Comparison of ENCODE assay signal across 1 cellular context in genomic region chr9:108662935-108663334, GRCh38.
TF ChIP-seq lines count a peak whose summit lies in the region.

No MANE protein-coding gene starts in this region.

TF ChIP-seq in H1, 55 proteins besides CTCF, POLR2A, EP300 and RAD21:
- TF ChIP-seq E2F6 (IDR thresholded peaks at IDR 0.05) (no peak), YY1 (IDR thresholded peaks at IDR 0.05; ENCODE audit: low read depth, low read length) (no peak), BCL11A (IDR thresholded peaks at IDR 0.05; ENCODE audit: low read depth in 2 of 2, low read length in 2 of 2) (no peak), TAF7 (optimal IDR thresholded peaks at IDR 0.05; ENCODE audit: borderline replicate concordance, low read depth, low read length) (no peak), RBBP5 (IDR thresholded peaks at IDR 0.05; ENCODE audit: borderline replicate concordance, low read depth, low read length) (no peak), SP1 (IDR thresholded peaks at IDR 0.05; ENCODE audit: low read depth, low read length) (no peak), ATF2 (IDR thresholded peaks at IDR 0.05; ENCODE audit: low read length) (no peak), NRF1 (IDR thresholded peaks at IDR 0.05; ENCODE audit: low read depth, low read length) (no peak), HDAC6 (IDR thresholded peaks at IDR 0.05; ENCODE audit: low read depth, low read length) (no peak), FOSL1 (IDR thresholded peaks at IDR 0.05; ENCODE audit: insufficient read depth, low read depth, low read length) (no peak), CEBPB (IDR thresholded peaks at IDR 0.05; ENCODE audit: low read depth, low read length) (no peak), CHD1 (IDR thresholded peaks at IDR 0.05; ENCODE audit: low read depth, low read length) (no peak), RNF2 (IDR thresholded peaks at IDR 0.05; ENCODE audit: borderline replicate concordance, low read depth, low read length, missing control alignments, poor library complexity, severe bottlenecking) (no peak), NANOG (IDR thresholded peaks at IDR 0.05; ENCODE audit: insufficient read depth, low read depth, low read length, poor library complexity, severe bottlenecking) (no peak), SIN3A (conservative IDR thresholded peaks at IDR 0.05 in 1 of 2, IDR thresholded peaks at IDR 0.05 in 1 of 2; ENCODE audit: low read depth in 1 of 2, low read length in 2 of 2) (no peak)
